ENCODE assay signal across 15 cellular contexts in genomic region chr12:20211537-20211936, GRCh38.
A peak's percentile ranks its signal among the peaks of the same experiment; 100 is the strongest.
DNase-seq lines count a peak whose midpoint lies in the region; ATAC-seq and TF ChIP-seq lines count a peak whose summit lies in the region.
"Had no signal": no experiment of that assay in that cellular context is flagged by ENCODE, and none has a peak within 500 bp of the region (broad histone marks: within the 10 kb centered on the region; RNA-seq: fewer than 3 reads in every experiment).

No MANE protein-coding gene starts in this region.

- in situ Hi-C loops in transverse colon (cut with MboI; ENCODE audit: low pct_ligation_motif_present in 1 of 4, low pct_unique_long_range_greater_than_20kb in 1 of 4, low sequenced_read_pairs in 3 of 4), result loop anchor here in 1 of 4 donors (25.0 kb wide), 1 partner anchor 449 kb away; no protein-coding TSS in a partner anchor

- ATAC-seq in SK-N-SH treated with all-trans-retinoic acid at 6 μM for 48 hours (no peak), sciatic nerve (no peak)
- ATAC-seq: activated naive CD4-positive, alpha-beta T cell treated with anti-CD3 and anti-CD28 coated beads, Interleukin-2, amount 50 U/mL, for 72 hours; HepG2; natural killer cell had no signal

- TF ChIP-seq EP300 in SK-N-SH (IDR thresholded peaks at IDR 0.05; ENCODE audit: borderline replicate concordance in 1 of 2, low read depth in 1 of 2, low read length in 1 of 2) (no peak), transverse colon (IDR thresholded peaks at IDR 0.05; ENCODE audit: low read depth) (no peak)

- H2AFZ ChIP-seq in SK-N-SH (ENCODE audit: low read depth), result no peak overlapping the region

- no peaks in the 10 kb centered on the region for H3K9me3 Mint-ChIP-seq in chondrocyte (ENCODE audit: low read depth)

- no peaks in the 10 kb centered on the region for H3K79me2 ChIP-seq in SK-N-SH (ENCODE audit: insufficient read depth)

- TF ChIP-seq POLR2A in transverse colon (IDR thresholded peaks at IDR 0.05), result no peak

- no peaks in the 10 kb centered on the region for H3K9me2 ChIP-seq in SK-N-SH

- peak overlapping the region; percentile 95 to 96 for H3K27ac ChIP-seq in SK-N-SH (ENCODE audit: low read depth in 2 of 2, low read length in 1 of 2)
- peak overlapping the region; percentile 70 for H3K27ac ChIP-seq in muscle layer of colon (ENCODE audit: low read depth, low read length)
- H3K27ac ChIP-seq in transverse colon, result peak overlapping the region; percentile 46 to 80 (median 77)

- no peak for TF ChIP-seq RAD21 in SK-N-SH (IDR thresholded peaks at IDR 0.05; ENCODE audit: low read length)

- H3K4me3 ChIP-seq in SK-N-SH (ENCODE audit: low read depth in 2 of 2, low read length in 1 of 2) (no peak overlapping the region), muscle layer of colon (ENCODE audit: low read depth in 1 of 2, low read length in 2 of 2) (no peak overlapping the region), transverse colon (no peak overlapping the region), MG63 (no peak overlapping the region)

- H3K27me3 ChIP-seq in SK-N-SH (ENCODE audit: insufficient read depth) (no peaks in the 10 kb centered on the region), muscle layer of colon (ENCODE audit: control insufficient read depth in 1 of 2, insufficient read depth in 2 of 2, low read length in 2 of 2) (no peaks in the 10 kb centered on the region), transverse colon (no peaks in the 10 kb centered on the region), MG63 (no peaks in the 10 kb centered on the region)

- POLR2A ChIA-PET in SK-N-SH (lab: Yijun Ruan, JAX), result no interaction called here

- H3K4me2 ChIP-seq in SK-N-SH, result no peak overlapping the region

- H3K36me3 ChIP-seq in SK-N-SH (replicated peaks in 1 of 2; ENCODE audit: control insufficient read depth in 1 of 2, insufficient read depth in 2 of 2, low read length in 1 of 2) (no peaks in the 10 kb centered on the region), muscle layer of colon (ENCODE audit: insufficient read depth, low read length) (no peaks in the 10 kb centered on the region), transverse colon (no peaks in the 10 kb centered on the region), MG63 (no peaks in the 10 kb centered on the region)

- intact Hi-C loops in transverse colon (cut with DNase I; ENCODE audit: low total_unique reads), result loop anchor here (10.0 kb wide), 1 partner anchor 67 kb away; no protein-coding TSS in a partner anchor
- intact Hi-C loops in sciatic nerve (cut with DNase I), result no loop called here

- H3K9ac ChIP-seq in SK-N-SH (no peak overlapping the region), muscle layer of colon (ENCODE audit: low read length) (no peak overlapping the region)

- peaks cover 17% of the 10 kb centered on the region for H3F3A ChIP-seq in SK-N-SH (replicated peaks; ENCODE audit: insufficient read depth)

- H3K27me3 Mint-ChIP-seq in chondrocyte (ENCODE audit: low read depth), result no peaks in the 10 kb centered on the region

- TF ChIP-seq CTCF in SK-N-SH (IDR thresholded peaks at IDR 0.05) (no peak), chondrocyte (IDR thresholded peaks at IDR 0.05) (no peak), transverse colon (IDR thresholded peaks at IDR 0.05) (no peak)

- no peaks in the 10 kb centered on the region for H3K9me3 ChIP-seq in SK-N-SH
- H3K9me3 ChIP-seq in muscle layer of colon (ENCODE audit: low read length), result no peaks in the 10 kb centered on the region
- H3K9me3 ChIP-seq in transverse colon, result no peaks in the 10 kb centered on the region
- no peaks in the 10 kb centered on the region for H3K9me3 ChIP-seq in MG63

- 65% methylated on average over 3 of the region's 3 CpGs for WGBS in SK-N-SH (ENCODE audit: low lambda C conversion rate)
- 7 to 8% methylated on average over 3 of the region's 3 CpGs for WGBS in transverse colon (ENCODE audit: low coverage in 1 of 2), 2 donors

- no peaks in the 10 kb centered on the region for H4K20me1 ChIP-seq in SK-N-SH (ENCODE audit: insufficient read depth)

- no peak overlapping the region for H3K4me3 Mint-ChIP-seq in chondrocyte (ENCODE audit: unreplicated experiment)
- H3K4me3 Mint-ChIP-seq: immature natural killer cell, natural killer cell had no signal

- H3K4me1 Mint-ChIP-seq in chondrocyte (ENCODE audit: low read depth), result peaks cover 31% of the 10 kb centered on the region
- H3K4me1 Mint-ChIP-seq: immature natural killer cell, natural killer cell had no signal

- H3K27ac Mint-ChIP-seq in chondrocyte (ENCODE audit: unreplicated experiment), result peak overlapping the region; percentile 66
- H3K27ac Mint-ChIP-seq: activated naive CD4-positive, alpha-beta T cell treated with anti-CD3 and anti-CD28 coated beads, Interleukin-2, amount 50 U/mL, for 72 hours; immature natural killer cell; natural killer cell had no signal

- CTCF ChIA-PET in SK-N-SH (lab: Yijun Ruan, JAX), result interaction anchor here (0.9 kb wide), 1 partner anchor 9 kb away, joined by 3 read pairs; no protein-coding TSS in a partner anchor

- H3K4me1 ChIP-seq in SK-N-SH (ENCODE audit: control insufficient read depth in 1 of 2, insufficient read depth in 2 of 2, low read depth in 1 of 2, low read length in 1 of 2) (peaks cover 3 to 6% of the 10 kb centered on the region in 2 experiments; a peak in 3 of 4 replicates), muscle layer of colon (ENCODE audit: insufficient read depth, low read length) (peaks cover 27% of the 10 kb centered on the region), transverse colon (peaks cover 10 to 37% (median 20%) of the 10 kb centered on the region in 4 donors)

- DNase-seq in SK-N-SH (no peak), chondrocyte (ENCODE audit: low spot score) (no peak), transverse colon (no peak), foreskin melanocyte (no peak), sciatic nerve (ENCODE audit: low spot score) (no peak), MG63 (no peak)
- DNase-seq: DMS153, immature natural killer cell, natural killer cell, NCI-H1105, NCI-H526 had no signal

- H3K36me3 Mint-ChIP-seq in chondrocyte (ENCODE audit: low read depth), result no peaks in the 10 kb centered on the region
- H3K36me3 Mint-ChIP-seq: activated naive CD4-positive, alpha-beta T cell treated with anti-CD3 and anti-CD28 coated beads, Interleukin-2, amount 50 U/mL, for 72 hours; immature natural killer cell; natural killer cell had no signal

TF ChIP-seq in SK-N-SH, 30 proteins besides CTCF, POLR2A, EP300 and RAD21 (continues in another document):
- no peak for TF ChIP-seq FOXJ3 (CRISPR knock-in tag; IDR thresholded peaks at IDR 0.05)
- TF ChIP-seq IRF3 (IDR thresholded peaks at IDR 0.05; ENCODE audit: low read depth, low read length), result no peak
- TF ChIP-seq MEF2A (IDR thresholded peaks at IDR 0.05; ENCODE audit: borderline replicate concordance, low read depth), result no peak
- TF ChIP-seq CHD2 (IDR thresholded peaks at IDR 0.05; ENCODE audit: low read length, partially characterized antibody), result no peak
- no peak for TF ChIP-seq GABPA (IDR thresholded peaks at IDR 0.05; ENCODE audit: low read depth)
- TF ChIP-seq GATA2 (CRISPR knock-in tag; IDR thresholded peaks at IDR 0.05), result no peak
- no peak for TF ChIP-seq RXRA (IDR thresholded peaks at IDR 0.05; ENCODE audit: borderline replicate concordance, low read depth)
- TF ChIP-seq MXI1 (IDR thresholded peaks at IDR 0.05; ENCODE audit: low read depth, low read length), result no peak
- TF ChIP-seq POLR2AphosphoS5 (IDR thresholded peaks at IDR 0.05; ENCODE audit: low read depth, low read length), result no peak
- TF ChIP-seq TEAD4 (IDR thresholded peaks at IDR 0.05; ENCODE audit: borderline replicate concordance, insufficient read depth), result no peak

TF ChIP-seq in SK-N-SH treated with all-trans-retinoic acid at 6 μM for 48 hours, 23 proteins besides CTCF, POLR2A, EP300 and RAD21:
- TF ChIP-seq PPARA (CRISPR knock-in tag; IDR thresholded peaks at IDR 0.05; ENCODE audit: borderline replicate concordance), result no peak
- TF ChIP-seq ZNF70 (CRISPR knock-in tag; IDR thresholded peaks at IDR 0.05), result no peak
- no peak for TF ChIP-seq ZNF8 (CRISPR knock-in tag; IDR thresholded peaks at IDR 0.05)
